ENCODE assay signal across 15 cellular contexts in the genomic region with DNA sequence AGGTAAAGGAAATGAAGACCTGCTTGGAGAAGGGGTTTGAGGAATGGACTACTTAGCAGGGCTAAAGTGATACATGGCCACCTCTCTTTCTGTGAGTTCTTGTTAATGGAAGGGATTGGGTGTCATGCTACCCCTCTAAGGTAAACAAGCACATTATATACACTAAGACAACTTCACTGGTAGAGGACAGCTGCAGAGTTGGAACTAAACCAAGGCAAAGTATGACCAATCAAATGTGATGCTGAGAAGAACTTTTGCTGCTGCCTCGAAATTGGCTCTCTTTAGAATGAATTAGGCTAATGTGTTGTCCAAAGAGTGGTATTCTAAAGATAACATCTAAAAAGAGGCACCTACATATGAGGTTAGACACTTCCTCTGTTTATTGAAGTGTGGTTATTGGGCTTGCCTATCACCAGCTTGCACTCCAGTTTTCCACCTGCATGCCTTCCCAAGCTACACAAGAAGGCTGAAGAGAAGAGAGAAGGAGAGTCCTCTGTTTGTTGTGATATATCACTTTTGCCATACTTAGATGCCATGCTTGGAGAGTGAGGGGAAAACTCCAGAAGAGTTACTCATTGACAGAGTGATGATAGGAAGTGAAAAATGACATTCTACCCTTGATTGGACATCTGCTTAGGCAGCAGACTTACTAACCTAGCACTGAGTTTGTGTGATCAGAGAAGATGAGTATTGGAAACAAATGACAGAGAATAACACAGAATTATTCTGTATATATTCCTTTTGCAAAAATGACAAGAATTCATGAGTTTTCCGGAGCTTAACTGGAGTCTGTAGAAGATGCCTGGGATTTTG.
"Had no signal": no experiment of that assay in that cellular context is flagged by ENCODE, and none has a peak within 500 bp of the region (broad histone marks: within the 10 kb centered on the region; RNA-seq: fewer than 3 reads in every experiment).

No MANE protein-coding gene starts in this region.

- ATAC-seq: activated T-helper 17 cell treated with anti-CD3 and anti-CD28 coated beads, Interleukin-2, amount 50 U/mL, for 72 hours; T-helper 17 cell had no signal

- H3K27ac ChIP-seq: coronary artery, neural progenitor cell, ovary, thyroid gland had no signal

- H3K4me3 ChIP-seq: coronary artery, neural progenitor cell, ovary, thyroid gland had no signal

- H3K27me3 ChIP-seq: neural progenitor cell, ovary, thyroid gland had no signal

- DNase-seq: activated CD4-positive, alpha-beta T cell treated with anti-CD3 and anti-CD28 coated beads, Interleukin-2, amount 10 ng/mL, durations not matched to agents 7 days and 5 days; activated CD4-positive, CD25-positive, alpha-beta regulatory T cell; activated CD8-positive, alpha-beta memory T cell treated with anti-CD3 and anti-CD28 coated beads for 24 hours; activated naive CD4-positive, alpha-beta T cell treated with anti-CD3 and anti-CD28 coated beads for 36 hours; caudate nucleus; effector memory CD4-positive, alpha-beta T cell; kidney; ovary; stimulated activated CD4-positive, alpha-beta T cell treated with anti-CD3 and anti-CD28 coated beads, Interleukin-15, amount 100 ng/mL, for 24 hours; stimulated activated CD4-positive, alpha-beta T cell treated with anti-CD3 and anti-CD28 coated beads, Interleukin-4, amount 100 ng/mL, for 4 hours; T-helper 17 cell; thyroid gland had no signal
